8 cellular contexts compared by ENCODE assay signal in genomic region chr4:15805583-15806517, GRCh38. TPM values are rescaled to one million over a fixed set of nuclear protein-coding genes. Genes with fewer than 3 reads are reported as not detected.
DNase-seq lines count a peak whose midpoint lies in the region; ATAC-seq, FAIRE-seq and TF ChIP-seq lines count a peak whose summit lies in the region.

No MANE protein-coding gene starts in this region.

- DNase-seq in A172 (ENCODE audit: low spot score) (peak; percentile 28), HCT116 (ENCODE audit: low read depth, low spot score) (peak; percentile 57), NCI-H1105 (lab: John Stamatoyannopoulos, UW) (peak; percentile 34), T-cell (peak in 27 of 34 experiments; percentile 6 to 59 (median 28)), dermis microvascular lymphatic vessel endothelial cell (ENCODE audit: low read depth in 2 of 2) (peak; percentile 60 to 70), lung microvascular endothelial cell (ENCODE audit: low read depth in 2 of 2) (peak; percentile 75 to 79), type B pancreatic cell (ENCODE audit: extremely low spot score, unreplicated experiment) (no peak)

- TF ChIP-seq CTCF in HCT116 (IDR thresholded peaks at IDR 0.05 in 2 of 3, conservative IDR thresholded peaks at IDR 0.05 in 1 of 3; ENCODE audit: borderline replicate concordance in 1 of 3, insufficient read depth in 1 of 3, low read depth in 2 of 3, low read length in 2 of 3) (peak; percentile 71 to 90 (median 80)), type B pancreatic cell (conservative IDR thresholded peaks at IDR 0.05) (peak; percentile 88)

- H3K36me3 ChIP-seq in HCT116 (ENCODE audit: control insufficient read depth in 1 of 2, insufficient read depth in 2 of 2, low read length in 2 of 2), result no peaks in the 10 kb centered on the region

- BruUV-seq in HCT116 (replicated peaks; lab: Mats Ljungman, UMichigan), result no TSS peak

- no peaks in the 10 kb centered on the region for H4K20me1 ChIP-seq in HCT116 (ENCODE audit: insufficient read depth)

- RAD21 ChIA-PET in HCT116 (lab: Charles Lee; ENCODE audit: low non-redundant PET in 1 of 2, low total read pairs in 2 of 2, uncharacterized antibody in 2 of 2, unreplicated experiment in 2 of 2), result interaction anchor here (0.6 to 4.1 kb wide), 14 partner anchors 25 to 459 kb away, joined by 3 to 50 read pairs (median 5); partner anchors contain the start of gene FGFBP2 (in 1 of the 2)

- peak; percentile 93 for ATAC-seq in HCT116
- peak in 3 of 4 experiments; percentile 55 to 66 (median 58) for ATAC-seq in T-cell (replicated peaks in 1 of 4)

- H3K79me2 ChIP-seq in HCT116 (ENCODE audit: insufficient read depth, low read length), result no peaks in the 10 kb centered on the region

- POLR2A ChIA-PET in HCT116 (lab: Charles Lee), result interaction anchor here (1.1 to 1.8 kb wide), 3 partner anchors 132 to 151 kb away, joined by 3 to 5 read pairs (median 4); partner anchors contain the start of gene FGFBP1
- POLR2A ChIA-PET in T-cell (lab: Charles Lee), result interaction anchor here in 1 of 2 donors (0.6 to 0.7 kb wide), 3 partner anchors 26 to 390 kb away, joined by 3 to 5 read pairs (median 3); no protein-coding TSS in a partner anchor

- CTCF ChIA-PET in HCT116 (lab: Charles Lee), result interaction anchor here (0.5 to 8.4 kb wide), 38 partner anchors 12 to 461 kb away, joined by 3 to 242 read pairs (median 6); partner anchors contain the start of gene FGFBP1
- CTCF ChIA-PET in T-cell (lab: Charles Lee), result interaction anchor here (0.5 to 3.3 kb wide), 45 partner anchors 10 to 459 kb away, joined by 3 to 22 read pairs (median 4); no protein-coding TSS in a partner anchor

- no peak for TF ChIP-seq POLR2A in HCT116 (IDR thresholded peaks at IDR 0.05; ENCODE audit: borderline replicate concordance, extremely low read depth, insufficient read depth, insufficient read length)

- H3K4me3 ChIP-seq in HCT116 (replicated peaks in 1 of 2; ENCODE audit: low read depth in 1 of 2, low read length in 2 of 2), result no peak overlapping the region

- H3K4me2 ChIP-seq in HCT116 (ENCODE audit: low read length), result no peak overlapping the region; the same call in 1 of the 2 replicates

- intact Hi-C loops in HCT116 (cut with micrococcal nuclease), result loop anchor here (1.0 to 5.0 kb wide), 6 partner anchors 76 to 459 kb away; no protein-coding TSS in a partner anchor

- H3K4me3 Mint-ChIP-seq in T-cell (no peak overlapping the region), type B pancreatic cell (no peak overlapping the region)

- H3K9me2 ChIP-seq in HCT116 (ENCODE audit: insufficient read depth), result no peaks in the 10 kb centered on the region

- no peaks in the 10 kb centered on the region for H3K9me3 Mint-ChIP-seq in T-cell
- H3K9me3 Mint-ChIP-seq in type B pancreatic cell, result no peaks in the 10 kb centered on the region

- H3K27me3 Mint-ChIP-seq in T-cell, result no peaks in the 10 kb centered on the region
- peaks cover 12% of the 10 kb centered on the region for H3K27me3 Mint-ChIP-seq in type B pancreatic cell

- H3K4me1 ChIP-seq in HCT116 (ENCODE audit: control insufficient read depth in 1 of 2, insufficient read depth in 2 of 2, low read length in 2 of 2), result no peaks in the 10 kb centered on the region

- FAIRE-seq in G401.6 (lab: Jason Lieb, UNC), result peak; percentile 37

- H3K9ac ChIP-seq in HCT116 (ENCODE audit: low read length), result no peak overlapping the region

- no peak overlapping the region for H3K27ac ChIP-seq in HCT116 (ENCODE audit: low read depth, low read length)

- TF ChIP-seq RAD21 in HCT116 (IDR thresholded peaks at IDR 0.05; ENCODE audit: low read depth), result peak; percentile 94

- no peaks in the 10 kb centered on the region for H3K27me3 ChIP-seq in HCT116 (ENCODE audit: insufficient read depth, low read length)

- H3K36me3 Mint-ChIP-seq in T-cell (no peaks in the 10 kb centered on the region), type B pancreatic cell (no peaks in the 10 kb centered on the region)

- no peaks in the 10 kb centered on the region for H3K9me3 ChIP-seq in HCT116 (ENCODE audit: control insufficient read depth in 1 of 2, insufficient read depth in 1 of 2, low read depth in 1 of 2, low read length in 2 of 2)

- peak overlapping the region in 1 of 2 donors; percentile 56 for H3K27ac Mint-ChIP-seq in T-cell
- peak overlapping the region; percentile 19 for H3K27ac Mint-ChIP-seq in type B pancreatic cell

- peaks cover 18 to 53% (median 29%) of the 10 kb centered on the region in 3 donors for H3K4me1 Mint-ChIP-seq in T-cell
- peaks cover 4% of the 10 kb centered on the region for H3K4me1 Mint-ChIP-seq in type B pancreatic cell (ENCODE audit: unreplicated experiment)

- peak overlapping the region; percentile 83 for H2AFZ ChIP-seq in HCT116 (ENCODE audit: low read depth, low read length, poor library complexity, severe bottlenecking)

TF ChIP-seq in HCT116, 20 proteins besides CTCF, POLR2A, EP300 and RAD21:
- TF ChIP-seq EGR1 (IDR thresholded peaks at IDR 0.05; ENCODE audit: low read depth) (no peak), SP1 (IDR thresholded peaks at IDR 0.05; ENCODE audit: low read depth) (no peak), REST (IDR thresholded peaks at IDR 0.05; ENCODE audit: low read depth) (no peak), FOSL1 (IDR thresholded peaks at IDR 0.05; ENCODE audit: low read depth) (0 out of 2 replicates have a peak, but pooled peaks have one; percentile 7), POLR2AphosphoS5 (IDR thresholded peaks at IDR 0.05; ENCODE audit: low read depth, low read length) (no peak), TCF7L2 (IDR thresholded peaks at IDR 0.05; ENCODE audit: borderline replicate concordance, extremely low read depth, insufficient read depth, insufficient read length) (no peak), EZH2 (IDR thresholded peaks at IDR 0.05) (no peak), CBX3 (IDR thresholded peaks at IDR 0.05; ENCODE audit: low read depth) (0 out of 2 replicates have a peak, but pooled peaks have one; percentile 34), ELF1 (IDR thresholded peaks at IDR 0.05; ENCODE audit: borderline replicate concordance, low read depth) (no peak)

RNA-seq across cellular contexts. Expression of gene CD38, which starts 27.7 kb away (rescaled TPM):
- not detected in 2 replicates for total RNA-seq in A172 (2014; rRNA removed; shearing (Covaris generic))
- total RNA-seq in HCT116 (2021; ENCODE audit: unreplicated experiment) (not detected), T-cell (10 to 100 TPM in 1 of 5 donors, 1 to 10 TPM in 4; 4.3 to 22.8 (median 5.0) TPM), dermis microvascular lymphatic vessel endothelial cell (3.6 and 44.6 TPM in 2 replicates), lung microvascular endothelial cell (10.9 and 11.1 TPM in 2 replicates), type B pancreatic cell (ENCODE audit: low replicate concordance) (0.34 and 0.36 TPM in 2 replicates)
- 0.01 and 0.04 TPM in 2 replicates for polyA plus RNA-seq in HCT116 (2012)
